In the genomic region with DNA sequence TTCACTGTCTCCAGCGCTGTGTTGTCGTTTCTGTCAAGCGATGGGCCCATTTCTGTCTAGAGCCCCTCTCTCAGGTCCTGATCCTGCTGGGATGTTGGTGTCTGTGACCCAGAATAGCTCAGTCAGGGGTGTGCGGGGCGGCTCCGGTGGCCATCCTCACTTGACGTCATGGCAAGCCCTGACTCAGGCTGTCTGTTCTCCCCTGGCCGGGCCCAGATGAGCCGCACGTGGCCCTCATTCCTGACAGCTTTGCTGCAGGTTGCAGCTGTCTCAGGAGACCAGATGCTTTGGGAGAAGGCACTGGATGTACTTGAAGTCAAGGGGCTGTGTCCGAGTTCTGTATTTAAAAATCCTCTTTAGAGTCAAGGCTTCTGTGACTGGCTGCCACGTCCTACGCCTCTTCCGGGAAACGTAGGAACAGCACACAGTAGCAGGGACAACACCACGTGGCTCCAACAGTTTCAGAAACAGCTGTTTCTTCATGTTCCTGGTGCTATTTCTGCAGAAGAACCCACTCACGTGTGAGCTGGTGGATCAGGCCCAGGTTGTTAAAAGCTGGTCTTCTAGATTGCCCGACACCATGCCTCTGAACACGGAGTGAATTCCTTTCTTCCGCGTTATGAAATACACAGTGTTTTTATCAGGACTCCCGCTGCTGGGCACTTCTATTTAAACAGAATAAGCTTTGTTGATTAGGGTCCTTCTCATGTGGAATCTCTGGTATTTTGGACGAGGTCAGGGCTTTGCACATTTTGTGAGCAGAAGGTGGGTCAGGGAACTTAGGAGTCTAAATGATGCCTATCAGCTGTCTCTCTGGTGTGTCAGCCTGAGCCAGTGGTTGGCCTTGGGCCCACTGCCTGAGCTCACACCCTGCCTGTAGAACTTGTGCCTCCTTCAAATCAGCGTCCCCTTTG, we compare ENCODE assay signal across 1 cellular context.
TF ChIP-seq lines count a peak whose summit lies in the region.

No MANE protein-coding gene starts in this region.

TF ChIP-seq in HCT116, 20 proteins besides CTCF, POLR2A, EP300 and RAD21:
- TF ChIP-seq CEBPB (IDR thresholded peaks at IDR 0.05; ENCODE audit: low read depth), result no peak
- TF ChIP-seq CBX3 (IDR thresholded peaks at IDR 0.05; ENCODE audit: low read depth), result no peak
- TF ChIP-seq FOSL1 (IDR thresholded peaks at IDR 0.05; ENCODE audit: low read depth), result no peak
TF ChIP-seq in HCT116: peak in this region for 0.
